Comparison of ENCODE assay signal across 8 cellular contexts in genomic region chr2:105545731-105546622, GRCh38.
DNase-seq lines count a peak whose midpoint lies in the region; ATAC-seq and TF ChIP-seq lines count a peak whose summit lies in the region.

No MANE protein-coding gene starts in this region.

- DNase-seq in NCI-H526 (lab: John Stamatoyannopoulos, UW) (peak; percentile 62 to 78), ecto neural progenitor cell (ENCODE audit: low spot score) (peak; percentile 81), mesenteric fat pad (ENCODE audit: low spot score) (peak; percentile 75)
- peak; percentile 60 to 62 for DNase-seq in activated CD4-positive, alpha-beta T cell treated with anti-CD3 and anti-CD28 coated beads, Interleukin-2, amount 50 U/mL, for 4 hours
- DNase-seq in stimulated activated CD8-positive, alpha-beta memory T cell treated with anti-CD3 and anti-CD28 coated beads, Interleukin-7, amount 100 ng/mL, for 1 hour (ENCODE audit: low read depth in 2 of 2), result peak; percentile 29 to 57

- TF ChIP-seq CTCF in DOHH2 (IDR thresholded peaks at IDR 0.05; ENCODE audit: low read depth, low read length, poor library complexity, severe bottlenecking), result peak; percentile 83

- H3K4me3 ChIP-seq in DOHH2 (ENCODE audit: low read length), result no peak overlapping the region

- H3K9me3 ChIP-seq in DOHH2 (ENCODE audit: control insufficient read depth, insufficient read depth, low read length), result no peaks in the 10 kb centered on the region

- no peaks in the 10 kb centered on the region for H3K9me2 ChIP-seq in DOHH2 (replicated peaks; ENCODE audit: control insufficient read depth, low read length)

- H3K4me1 ChIP-seq in DOHH2 (ENCODE audit: control insufficient read depth, low read length), result no peaks in the 10 kb centered on the region

- H3K36me3 ChIP-seq in DOHH2 (ENCODE audit: control insufficient read depth, low read length), result no peaks in the 10 kb centered on the region

- H3K4me2 ChIP-seq in DOHH2 (ENCODE audit: low read length), result no peak overlapping the region

- H4K20me1 ChIP-seq in DOHH2 (ENCODE audit: control insufficient read depth, insufficient read depth, low read depth, low read length), result no peaks in the 10 kb centered on the region

- H3K27ac ChIP-seq in DOHH2 (ENCODE audit: low read depth, low read length), result no peak overlapping the region

- ATAC-seq in HG02973 (IDR thresholded peaks at IDR 0.05; ENCODE audit: unreplicated experiment) (peak; percentile 59), GM19463 (IDR thresholded peaks at IDR 0.05; ENCODE audit: unreplicated experiment) (no peak)

- H3K27me3 ChIP-seq in DOHH2 (ENCODE audit: control insufficient read depth, low read length), result no peaks in the 10 kb centered on the region

- no peaks in the 10 kb centered on the region for H3K79me2 ChIP-seq in DOHH2 (ENCODE audit: control insufficient read depth, low read length)

- no peaks in the 10 kb centered on the region for H3F3A ChIP-seq in DOHH2 (ENCODE audit: control insufficient read depth, insufficient read depth)
